In the genomic region with DNA sequence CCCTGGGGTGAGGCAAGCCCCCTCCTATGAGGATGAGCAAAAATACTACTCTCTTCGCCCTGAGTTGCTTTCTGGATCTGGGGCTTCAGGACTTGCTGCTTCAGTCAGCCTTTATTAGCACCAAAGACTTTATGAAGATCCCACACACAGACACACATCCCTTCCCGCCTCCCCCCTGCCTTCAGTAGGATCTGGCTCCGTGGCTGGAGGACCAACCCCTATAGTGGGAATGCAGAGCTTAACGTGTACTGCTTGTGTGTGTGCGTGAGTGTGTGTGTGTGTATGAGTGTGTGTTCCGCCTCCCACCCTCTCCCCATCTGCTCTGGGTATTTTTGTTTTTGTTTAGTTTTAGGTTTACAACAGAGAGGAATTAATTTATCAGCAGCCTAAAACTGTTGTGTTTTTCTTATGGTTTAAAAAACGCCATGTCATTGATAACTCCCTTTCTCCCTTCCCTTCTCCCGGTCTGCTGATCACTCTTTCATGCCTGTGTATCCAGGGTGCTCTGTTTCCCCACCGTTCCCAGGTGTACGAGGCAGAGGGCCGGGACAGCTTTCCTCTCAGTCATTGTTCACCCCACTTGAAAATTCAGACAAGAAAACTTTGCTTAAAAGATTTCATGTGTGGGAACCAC, we compare ENCODE assay signal across 18 cellular contexts. TPM values are rescaled to one million over a fixed set of nuclear protein-coding genes. Genes with fewer than 3 reads are reported as not detected.
DNase-seq lines count a peak whose midpoint lies in the region; ATAC-seq and TF ChIP-seq lines count a peak whose summit lies in the region.
"Had no signal": no experiment of that assay in that cellular context is flagged by ENCODE, and none has a peak within 500 bp of the region (broad histone marks: within the 10 kb centered on the region; RNA-seq: fewer than 3 reads in every experiment).

No MANE protein-coding gene starts in this region.

- DNase-seq in activated CD4-positive, alpha-beta T cell treated with anti-CD3 and anti-CD28 coated beads, Interleukin-2, amount 10 ng/mL, durations not matched to agents 24 days and 14 days, result no peak
- no peak for DNase-seq in activated CD4-positive, alpha-beta T cell treated with anti-CD3 and anti-CD28 coated beads for 1 hour
- DNase-seq in activated T-helper 2 cell treated with anti-CD3 and anti-CD28 coated beads, Interferon-gamma antibody, Interleukin-2, Interleukin-4, amounts not matched to agents 10 μg/mL and 5 μg/mL and 100 μg/mL, durations not matched to agents 14 hours and 24 hours and 36 hours (ENCODE audit: low spot score), result no peak
- no peak for DNase-seq in naive B cell
- no peak for DNase-seq in brain microvascular endothelial cell
- no peak for DNase-seq in putamen (ENCODE audit: low spot score)
- DNase-seq: activated T-cell treated with anti-CD3 and anti-CD28 coated beads, Interleukin-2, amount 50 U/mL, for 48 hours; cortex of kidney; kidney; MG63; NCI-H2081 treated with DMSO at 0.1 percent for 48 hours; SW 1271; upper lobe of right lung had no signal

- intact Hi-C loops in activated CD4-positive, alpha-beta T cell treated with anti-CD3 and anti-CD28 coated beads, Interleukin-2, amount 10 ng/mL, durations not matched to agents 24 days and 14 days (cut with micrococcal nuclease), result no loop called here
- intact Hi-C loops in activated T-helper 2 cell treated with anti-CD3 and anti-CD28 coated beads, Interferon-gamma antibody, Interleukin-2, Interleukin-4, amounts not matched to agents 10 μg/mL and 5 μg/mL and 100 μg/mL, durations not matched to agents 14 hours and 24 hours and 36 hours (cut with micrococcal nuclease), result no loop called here

- H3K4me3 ChIP-seq in BLaER1 treated with 17β-estradiol and CSF1 and Interleukin-3, amounts not matched to agents 10 nM and 100 nM, result peak overlapping the region in 5 of 10 experiments; percentile 3 to 48 (median 31); a peak in 7 of 20 replicates
- H3K4me3 ChIP-seq in brain microvascular endothelial cell (ENCODE audit: low read depth, low read length), result no peak overlapping the region
- H3K4me3 ChIP-seq: MG63, right atrium auricular region, upper lobe of right lung had no signal

- H4K20me1 ChIP-seq in BLaER1 treated with 17β-estradiol and CSF1 and Interleukin-3, amounts not matched to agents 10 nM and 100 nM, result peaks cover 0 to 41% (median 0%) of the 10 kb centered on the region in 11 experiments; a peak in 3 of 22 replicates

- H3K4me3 Mint-ChIP-seq in activated CD4-positive, alpha-beta T cell treated with anti-CD3 and anti-CD28 coated beads, Interleukin-2, amount 10 ng/mL, durations not matched to agents 24 days and 14 days, result no peak overlapping the region
- no peak overlapping the region for H3K4me3 Mint-ChIP-seq in activated T-helper 2 cell treated with anti-CD3 and anti-CD28 coated beads, Interferon-gamma antibody, Interleukin-2, Interleukin-4, amounts not matched to agents 10 μg/mL and 5 μg/mL and 100 μg/mL, durations not matched to agents 14 hours and 24 hours and 36 hours (ENCODE audit: low read depth)
- peak overlapping the region in 4 of 8 donors; percentile 9 to 42 (median 28) for H3K4me3 Mint-ChIP-seq in naive B cell

- no peaks in the 10 kb centered on the region for H3K27me3 ChIP-seq in BLaER1 treated with 17β-estradiol and CSF1 and Interleukin-3, amounts not matched to agents 10 nM and 100 nM
- no peaks in the 10 kb centered on the region for H3K27me3 ChIP-seq in brain microvascular endothelial cell (replicated peaks)
- H3K27me3 ChIP-seq: MG63, right atrium auricular region, upper lobe of right lung had no signal

- H3K27ac Mint-ChIP-seq in activated CD4-positive, alpha-beta T cell treated with anti-CD3 and anti-CD28 coated beads, Interleukin-2, amount 10 ng/mL, durations not matched to agents 24 days and 14 days, result peak overlapping the region; percentile 59
- H3K27ac Mint-ChIP-seq in activated T-helper 2 cell treated with anti-CD3 and anti-CD28 coated beads, Interferon-gamma antibody, Interleukin-2, Interleukin-4, amounts not matched to agents 10 μg/mL and 5 μg/mL and 100 μg/mL, durations not matched to agents 14 hours and 24 hours and 36 hours, result peak overlapping the region; percentile 31
- H3K27ac Mint-ChIP-seq in naive B cell, result peak overlapping the region; percentile 51 to 91 (median 86)

- H3K4me1 ChIP-seq in BLaER1 treated with 17β-estradiol and CSF1 and Interleukin-3, amounts not matched to agents 10 nM and 100 nM, result peaks cover 22 to 67% (median 47%) of the 10 kb centered on the region in 10 experiments

- H3K36me3 Mint-ChIP-seq in activated CD4-positive, alpha-beta T cell treated with anti-CD3 and anti-CD28 coated beads, Interleukin-2, amount 10 ng/mL, durations not matched to agents 24 days and 14 days (ENCODE audit: low read depth), result peaks cover 80% of the 10 kb centered on the region
- peaks cover 84% of the 10 kb centered on the region for H3K36me3 Mint-ChIP-seq in activated T-helper 2 cell treated with anti-CD3 and anti-CD28 coated beads, Interferon-gamma antibody, Interleukin-2, Interleukin-4, amounts not matched to agents 10 μg/mL and 5 μg/mL and 100 μg/mL, durations not matched to agents 14 hours and 24 hours and 36 hours (ENCODE audit: low read depth)
- H3K36me3 Mint-ChIP-seq in naive B cell, result peaks cover 45 to 75% of the 10 kb centered on the region in 2 donors

- H3K9ac ChIP-seq in BLaER1 treated with 17β-estradiol and CSF1 and Interleukin-3, amounts not matched to agents 10 nM and 100 nM, result peak overlapping the region in 6 of 11 experiments; percentile 36 to 64 (median 56); a peak in 10 of 22 replicates

- TF ChIP-seq CTCF in brain microvascular endothelial cell (IDR thresholded peaks at IDR 0.05; ENCODE audit: low read depth, low read length, missing control alignments), result no peak

- peaks cover 8% of the 10 kb centered on the region for H3K9me3 Mint-ChIP-seq in activated CD4-positive, alpha-beta T cell treated with anti-CD3 and anti-CD28 coated beads, Interleukin-2, amount 10 ng/mL, durations not matched to agents 24 days and 14 days
- H3K9me3 Mint-ChIP-seq in activated T-helper 2 cell treated with anti-CD3 and anti-CD28 coated beads, Interferon-gamma antibody, Interleukin-2, Interleukin-4, amounts not matched to agents 10 μg/mL and 5 μg/mL and 100 μg/mL, durations not matched to agents 14 hours and 24 hours and 36 hours, result no peaks in the 10 kb centered on the region
- no peaks in the 10 kb centered on the region for H3K9me3 Mint-ChIP-seq in naive B cell

- peak overlapping the region in 10 of 11 experiments; percentile 8 to 80 (median 65); a peak in 15 of 22 replicates for H3K27ac ChIP-seq in BLaER1 treated with 17β-estradiol and CSF1 and Interleukin-3, amounts not matched to agents 10 nM and 100 nM
- no peak overlapping the region for H3K27ac ChIP-seq in brain microvascular endothelial cell
- H3K27ac ChIP-seq: HL-60, right atrium auricular region, upper lobe of right lung had no signal

- peaks cover 8 to 53% (median 23%) of the 10 kb centered on the region in 11 experiments; a peak in 17 of 22 replicates for H3K9me3 ChIP-seq in BLaER1 treated with 17β-estradiol and CSF1 and Interleukin-3, amounts not matched to agents 10 nM and 100 nM (replicated peaks in 1 of 11)
- H3K9me3 ChIP-seq: MG63, right atrium auricular region, upper lobe of right lung had no signal

- peaks cover 57 to 90% (median 74%) of the 10 kb centered on the region in 11 experiments for H3K36me3 ChIP-seq in BLaER1 treated with 17β-estradiol and CSF1 and Interleukin-3, amounts not matched to agents 10 nM and 100 nM
- H3K36me3 ChIP-seq in brain microvascular endothelial cell (replicated peaks), result peaks cover 9% of the 10 kb centered on the region

- peaks cover 11% of the 10 kb centered on the region for H3K4me1 Mint-ChIP-seq in activated CD4-positive, alpha-beta T cell treated with anti-CD3 and anti-CD28 coated beads, Interleukin-2, amount 10 ng/mL, durations not matched to agents 24 days and 14 days
- no peaks in the 10 kb centered on the region for H3K4me1 Mint-ChIP-seq in activated T-helper 2 cell treated with anti-CD3 and anti-CD28 coated beads, Interferon-gamma antibody, Interleukin-2, Interleukin-4, amounts not matched to agents 10 μg/mL and 5 μg/mL and 100 μg/mL, durations not matched to agents 14 hours and 24 hours and 36 hours (ENCODE audit: low read depth)
- peaks cover 40 to 67% (median 54%) of the 10 kb centered on the region in 3 donors for H3K4me1 Mint-ChIP-seq in naive B cell

- in situ Hi-C loops in brain microvascular endothelial cell (cut with HindIII; ENCODE audit: low pct_ligation_motif_present, low sequenced_read_pairs), result no loop called here

- ATAC-seq in naive B cell (ENCODE audit: low read depth in 2 of 2) (peak in 1 of 2 donors; percentile 13), GM18861 (IDR thresholded peaks at IDR 0.05; ENCODE audit: unreplicated experiment) (no peak)
- ATAC-seq: PC-3 had no signal

- H3K27me3 Mint-ChIP-seq in activated CD4-positive, alpha-beta T cell treated with anti-CD3 and anti-CD28 coated beads, Interleukin-2, amount 10 ng/mL, durations not matched to agents 24 days and 14 days, result no peaks in the 10 kb centered on the region
- H3K27me3 Mint-ChIP-seq in activated T-helper 2 cell treated with anti-CD3 and anti-CD28 coated beads, Interferon-gamma antibody, Interleukin-2, Interleukin-4, amounts not matched to agents 10 μg/mL and 5 μg/mL and 100 μg/mL, durations not matched to agents 14 hours and 24 hours and 36 hours (ENCODE audit: low read depth), result no peaks in the 10 kb centered on the region
- H3K27me3 Mint-ChIP-seq in naive B cell, result no peaks in the 10 kb centered on the region

- H3K4me2 ChIP-seq in BLaER1 treated with 17β-estradiol and CSF1 and Interleukin-3, amounts not matched to agents 10 nM and 100 nM, result peak overlapping the region in 10 of 11 experiments; percentile 44 to 97 (median 92); a peak in 17 of 22 replicates

RNA-seq across cellular contexts. Expression of gene ZFP69B, which starts 27.5 kb away (rescaled TPM):
- 5.5 and 6.3 TPM in 2 replicates for total RNA-seq in activated CD4-positive, alpha-beta T cell treated with anti-CD3 and anti-CD28 coated beads, Interleukin-2, amount 10 ng/mL, durations not matched to agents 24 days and 14 days
- 4.7 and 5.4 TPM in 2 replicates for total RNA-seq in activated T-helper 2 cell treated with anti-CD3 and anti-CD28 coated beads, Interferon-gamma antibody, Interleukin-2, Interleukin-4, amounts not matched to agents 10 μg/mL and 5 μg/mL and 100 μg/mL, durations not matched to agents 14 hours and 24 hours and 36 hours
- polyA plus RNA-seq in naive B cell (ENCODE audit: low read depth in 6 of 6), result 1 to 10 TPM in 5 of 6 donors, not detected in 1; 1.1 to 3.2 (median 2.0) TPM

RNA-seq across cellular contexts. Expression of gene SMAP2, which starts 49.2 kb away (rescaled TPM):
- total RNA-seq in activated CD4-positive, alpha-beta T cell treated with anti-CD3 and anti-CD28 coated beads, Interleukin-2, amount 10 ng/mL, durations not matched to agents 24 days and 14 days, result 156 and 157 TPM in 2 replicates
- total RNA-seq in activated T-helper 2 cell treated with anti-CD3 and anti-CD28 coated beads, Interferon-gamma antibody, Interleukin-2, Interleukin-4, amounts not matched to agents 10 μg/mL and 5 μg/mL and 100 μg/mL, durations not matched to agents 14 hours and 24 hours and 36 hours, result 185 and 186 TPM in 2 replicates
- polyA plus RNA-seq in naive B cell (ENCODE audit: low read depth in 6 of 6), result 100 to 1,000 TPM; 480 to 946 (median 649) TPM

RNA-seq across cellular contexts. Expression of gene ZFP69, which starts 54.3 kb away (rescaled TPM):
- total RNA-seq in activated CD4-positive, alpha-beta T cell treated with anti-CD3 and anti-CD28 coated beads, Interleukin-2, amount 10 ng/mL, durations not matched to agents 24 days and 14 days, result 3.1 and 3.9 TPM in 2 replicates
- 3.3 and 4.0 TPM in 2 replicates for total RNA-seq in activated T-helper 2 cell treated with anti-CD3 and anti-CD28 coated beads, Interferon-gamma antibody, Interleukin-2, Interleukin-4, amounts not matched to agents 10 μg/mL and 5 μg/mL and 100 μg/mL, durations not matched to agents 14 hours and 24 hours and 36 hours
- 1 to 10 TPM in 5 of 6 donors, not detected in 1; 3.4 to 6.8 (median 6.2) TPM for polyA plus RNA-seq in naive B cell (ENCODE audit: low read depth in 6 of 6)

Comparison
In these comparisons a context has a peak if more than half of its experiments do, and no peak if none do; other contexts are left out.
1. H3K27ac Mint-ChIP-seq: peak in every context shown above with its lines; median percentile 86 in naive B cell; 59 in activated CD4-positive, alpha-beta T cell treated with anti-CD3 and anti-CD28 coated beads, Interleukin-2, amount 10 ng/mL, durations not matched to agents 24 days and 14 days; 31 in activated T-helper 2 cell treated with anti-CD3 and anti-CD28 coated beads, Interferon-gamma antibody, Interleukin-2, Interleukin-4, amounts not matched to agents 10 μg/mL and 5 μg/mL and 100 μg/mL, durations not matched to agents 14 hours and 24 hours and 36 hours.